ENCODE assay signal across 18 cellular contexts in the genomic region with DNA sequence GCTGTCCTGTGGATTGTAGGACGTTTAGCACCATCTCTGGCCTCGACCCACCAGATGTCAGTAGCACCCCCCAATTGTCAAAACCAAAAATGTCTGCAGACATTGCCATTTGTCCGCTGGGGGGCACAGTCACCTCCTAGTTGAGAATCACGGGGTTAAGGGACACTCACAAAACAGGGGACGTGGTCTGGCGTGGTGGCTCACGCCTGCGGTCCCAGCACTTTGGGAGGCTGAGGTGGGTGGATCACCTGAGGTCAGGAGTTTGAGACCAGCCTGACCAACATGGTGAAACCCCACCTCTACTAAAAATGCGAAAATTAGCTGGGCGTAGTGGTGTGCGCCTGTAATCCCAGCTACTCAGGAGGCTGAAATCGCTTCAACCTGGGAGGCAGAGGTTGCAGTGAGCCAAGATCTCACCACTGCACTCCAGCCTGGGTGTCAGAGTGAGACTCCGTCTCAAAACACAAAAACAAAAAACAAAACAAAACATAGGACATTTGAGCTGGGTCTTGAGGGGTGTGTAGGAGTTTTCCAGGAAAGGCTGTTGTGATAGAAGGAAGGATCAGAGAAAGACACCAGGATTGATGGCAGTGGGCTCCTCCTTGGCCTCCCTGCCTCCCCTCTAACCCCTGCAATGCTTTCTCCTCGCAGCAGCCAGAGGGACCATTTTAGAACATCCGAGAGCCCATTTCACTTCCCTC.
DNase-seq lines count a peak whose midpoint lies in the region; ATAC-seq and TF ChIP-seq lines count a peak whose summit lies in the region.
"Had no signal": no experiment of that assay in that cellular context is flagged by ENCODE, and none has a peak within 500 bp of the region (broad histone marks: within the 10 kb centered on the region; RNA-seq: fewer than 3 reads in every experiment).

No MANE protein-coding gene starts in this region.

- DNase-seq in GM12864 (ENCODE audit: low read depth), result no peak
- peak; percentile 21 for DNase-seq in RKO (ENCODE audit: low spot score)
- peak; percentile 73 to 76 for DNase-seq in erythroblast (lab: John Stamatoyannopoulos, UW)
- no peak for DNase-seq in posterior vena cava (ENCODE audit: low spot score)
- DNase-seq: activated CD4-positive, alpha-beta T cell treated with anti-CD3 and anti-CD28 coated beads for 48 hours; activated naive CD4-positive, alpha-beta T cell treated with anti-CD3 and anti-CD28 coated beads, Interleukin-2, amount 10 ng/mL, durations not matched to agents 7 days and 5 days; BE2C; DMS153; head of caudate nucleus; KG1; NCI-H1930; NCI-H510A had no signal

- TF ChIP-seq POLR2A in erythroblast (IDR thresholded peaks at IDR 0.05; ENCODE audit: low read length), result no peak

- ATAC-seq in GM21825 (IDR thresholded peaks at IDR 0.05; ENCODE audit: unreplicated experiment) (no peak), HG03469 (IDR thresholded peaks at IDR 0.05; ENCODE audit: unreplicated experiment) (no peak)
- ATAC-seq: natural killer cell treated with Interleukin-12 subunit alpha and Interleukin-12 subunit beta and Interleukin-15 and Interleukin-18, amount 100 ng/mL, for 72 hours had no signal

- H3K9ac ChIP-seq in KMS-11, result no peak overlapping the region

- peaks cover 88% of the 10 kb centered on the region for H3K27me3 ChIP-seq in KMS-11 (ENCODE audit: insufficient read depth, low read depth)
- H3K27me3 ChIP-seq: BE2C had no signal

- H3K36me3 ChIP-seq in KMS-11 (ENCODE audit: insufficient read depth), result no peaks in the 10 kb centered on the region
- H3K36me3 ChIP-seq: BE2C had no signal

- no peaks in the 10 kb centered on the region for H4K20me1 ChIP-seq in KMS-11 (ENCODE audit: insufficient read depth)

- TF ChIP-seq CTCF in GM12864 (IDR thresholded peaks at IDR 0.05; ENCODE audit: low read depth, low read length, missing control alignments), result peak; percentile 49
- peak; percentile 57 for TF ChIP-seq CTCF in KMS-11 (conservative IDR thresholded peaks at IDR 0.05; ENCODE audit: low read depth, low read length)

- H3K27ac ChIP-seq in KMS-11, result no peak overlapping the region
- H3K27ac ChIP-seq: coronary artery, RWPE1 had no signal

- no peaks in the 10 kb centered on the region for H3K79me2 ChIP-seq in KMS-11 (ENCODE audit: insufficient read depth, low read depth)

- H3K4me3 ChIP-seq in GM12864 (ENCODE audit: low read depth, low read length) (no peak overlapping the region), KMS-11 (IDR thresholded peaks at IDR 0.05; ENCODE audit: insufficient read depth, low read depth, low read length) (no peak overlapping the region)
- H3K4me3 ChIP-seq: coronary artery had no signal

- H3K4me1 ChIP-seq in KMS-11 (ENCODE audit: low read depth, poor library complexity, severe bottlenecking), result peaks cover 19% of the 10 kb centered on the region

- H3K4me2 ChIP-seq in KMS-11, result no peak overlapping the region

- intact Hi-C loops in posterior vena cava (cut with DNase I), result loop anchor here in 1 of 2 donors (5.0 kb wide), 1 partner anchor 1096 kb away; no protein-coding TSS in a partner anchor

- no peak overlapping the region for H2AFZ ChIP-seq in KMS-11 (ENCODE audit: low read depth)

Comparison
In these comparisons a context has a peak if more than half of its experiments do, and no peak if none do; other contexts are left out.
1. DNase-seq: peak in RKO (single experiment) and erythroblast (2 of 2); none in GM12864 (single experiment) and posterior vena cava (single experiment).